ENCODE assay signal across 8 cellular contexts in genomic region chr11:113314065-113314388, GRCh38. TPM values are rescaled to one million over a fixed set of nuclear protein-coding genes. Genes with fewer than 3 reads are reported as not detected.
DNase-seq lines count a peak whose midpoint lies in the region; ATAC-seq, FAIRE-seq and TF ChIP-seq lines count a peak whose summit lies in the region.

No MANE protein-coding gene starts in this region.

- H3K9me1 ChIP-seq in K562 (ENCODE audit: control insufficient read depth, insufficient read depth, low read length) = no peaks in the 10 kb centered on the region

- WGBS in K562 (ENCODE audit: insufficient coverage, low coverage, missing lambda C conversion rate) = 9% methylated on average over 9 of the region's 9 CpGs
- WGBS in transverse colon (ENCODE audit: low coverage in 1 of 2), 2 donors = 6 to 9% methylated on average over 4 to 9 of the region's 9 CpGs

- H3K4me1 Mint-ChIP-seq in activated naive CD4-positive, alpha-beta T cell treated with anti-CD3 and anti-CD28 coated beads for 36 hours (ENCODE audit: low read depth) = peaks cover 23% of the 10 kb centered on the region
- H3K4me1 Mint-ChIP-seq in memory B cell = peaks cover 13% of the 10 kb centered on the region

- TF ChIP-seq EP300 in K562 (IDR thresholded peaks at IDR 0.05; ENCODE audit: low read length) = no peak
- TF ChIP-seq EP300 in transverse colon (IDR thresholded peaks at IDR 0.05; ENCODE audit: low read depth) = no peak

- H3K9me3 ChIP-seq in K562 (replicated peaks; ENCODE audit: control insufficient read depth, insufficient read depth, low read depth, low read length) (no peaks in the 10 kb centered on the region), transverse colon (no peaks in the 10 kb centered on the region)

- H3K4me1 ChIP-seq in K562 (replicated peaks in 1 of 2; ENCODE audit: control insufficient read depth in 2 of 2, insufficient read depth in 2 of 2, low read length in 2 of 2) (peaks cover 5 to 8% of the 10 kb centered on the region in 2 experiments; a peak in 4 of 5 replicates), transverse colon (peaks cover 0 to 16% (median 6%) of the 10 kb centered on the region in 4 donors)

- peaks cover 6% of the 10 kb centered on the region; the same call in 2 of the 3 replicates for H3K79me2 ChIP-seq in K562 (ENCODE audit: control insufficient read depth, insufficient read depth, low read length)

- H3K9me3 Mint-ChIP-seq in activated naive CD4-positive, alpha-beta T cell treated with anti-CD3 and anti-CD28 coated beads for 36 hours = no peaks in the 10 kb centered on the region
- no peaks in the 10 kb centered on the region for H3K9me3 Mint-ChIP-seq in memory B cell

- no peak for TF ChIP-seq POLR2A in K562 (conservative IDR thresholded peaks at IDR 0.05)
- no peak for TF ChIP-seq POLR2A in transverse colon (IDR thresholded peaks at IDR 0.05)

- no peak for TF ChIP-seq RAD21 in K562 (CRISPR knock-in tag; conservative IDR thresholded peaks at IDR 0.05 in 1 of 2, IDR thresholded peaks at IDR 0.05 in 1 of 2)

- peaks cover 24% of the 10 kb centered on the region for H3K36me3 Mint-ChIP-seq in activated naive CD4-positive, alpha-beta T cell treated with anti-CD3 and anti-CD28 coated beads for 36 hours (ENCODE audit: low read depth)
- H3K36me3 Mint-ChIP-seq in memory B cell = peaks cover 17% of the 10 kb centered on the region

- peak overlapping the region; percentile 92 for H2AFZ ChIP-seq in K562 (ENCODE audit: low read depth, low read length)

- no peak for ATAC-seq in K562
- no peak for ATAC-seq in memory B cell (ENCODE audit: low read depth)
- ATAC-seq in GM18498 (IDR thresholded peaks at IDR 0.05; ENCODE audit: unreplicated experiment) = no peak

- in situ Hi-C loops in K562 (cut with MboI) = loop anchor here (25.0 kb wide), 2 partner anchors 223 to 948 kb away; no protein-coding TSS in a partner anchor
- in situ Hi-C loops in transverse colon (cut with MboI; ENCODE audit: low pct_ligation_motif_present in 1 of 4, low pct_unique_long_range_greater_than_20kb in 1 of 4, low sequenced_read_pairs in 3 of 4) = loop anchor here in 3 of 4 donors (5.0 to 25.0 kb wide), 4 partner anchors 218 to 423 kb away; no protein-coding TSS in a partner anchor

- intact Hi-C loops in activated naive CD4-positive, alpha-beta T cell treated with anti-CD3 and anti-CD28 coated beads for 36 hours (cut with micrococcal nuclease) = loop anchor here (1.0 to 10.0 kb wide), 8 partner anchors 273 to 1439 kb away; partner anchors contain the start of genes ALG9, C11orf71, CFAP68 and FDXACB1
- intact Hi-C loops in K562 (cut with micrococcal nuclease) (no loop called here), transverse colon (cut with DNase I; ENCODE audit: low total_unique reads) (no loop called here)

- no peak for FAIRE-seq in K562 (lab: Jason Lieb, UNC)

- H3K9ac ChIP-seq in K562 (ENCODE audit: insufficient read depth in 1 of 2, low read depth in 2 of 2, low read length in 2 of 2) = no peak overlapping the region

- peak overlapping the region; percentile 80 for H3K4me3 Mint-ChIP-seq in activated naive CD4-positive, alpha-beta T cell treated with anti-CD3 and anti-CD28 coated beads for 36 hours
- H3K4me3 Mint-ChIP-seq in memory B cell = peak overlapping the region; percentile 87

- peak overlapping the region; percentile 69 for H3K4me2 ChIP-seq in K562 (ENCODE audit: insufficient read depth, low read length)

- H3K27me3 ChIP-seq in K562 (ENCODE audit: control insufficient read depth in 2 of 2, insufficient read depth in 2 of 2, low read length in 2 of 2) (0 out of 5 replicates have a peak, but pooled peaks cover 0 to under 1% of the 10 kb centered on the region in 2 experiments), transverse colon (no peaks in the 10 kb centered on the region)

- DNase-seq in activated naive CD4-positive, alpha-beta T cell treated with anti-CD3 and anti-CD28 coated beads for 36 hours = no peak
- no peak for DNase-seq in activated naive CD4-positive, alpha-beta T cell (lab: John Stamatoyannopoulos, UW)
- DNase-seq in K562 (ENCODE audit: extremely low read depth in 1 of 4, low spot score in 3 of 4) (no peak), memory B cell (ENCODE audit: low spot score in 2 of 2) (no peak), transverse colon (no peak), NCI-H187 treated with DMSO at 0.1 percent for 48 hours (lab: John Stamatoyannopoulos, UW) (no peak), HK-2 (ENCODE audit: unreplicated experiment) (no peak)

- TSS peak; percentile 65 for BruUV-seq in K562 (replicated peaks; lab: Mats Ljungman, UMichigan)

- H3K27ac Mint-ChIP-seq in activated naive CD4-positive, alpha-beta T cell treated with anti-CD3 and anti-CD28 coated beads for 36 hours = peak overlapping the region; percentile 79
- H3K27ac Mint-ChIP-seq in memory B cell = peak overlapping the region; percentile 96

- H3K4me3 ChIP-seq in K562 (peak overlapping the region; percentile 83; the same call in 1 of the 2 replicates), transverse colon (peak overlapping the region in 3 of 4 donors; percentile 69 to 82 (median 70))

- TF ChIP-seq CTCF in K562 (IDR thresholded peaks at IDR 0.05 in 2 of 3, conservative IDR thresholded peaks at IDR 0.05 in 1 of 3; ENCODE audit: insufficient read depth in 2 of 3, low read depth in 1 of 3, low read length in 3 of 3) (no peak), transverse colon (IDR thresholded peaks at IDR 0.05) (no peak)

- POLR2A ChIA-PET in K562 (lab: Yijun Ruan, JAX) = interaction anchor here (0.6 to 1.3 kb wide), 3 partner anchors 9 to 43 kb away, joined by 3 to 4 read pairs (median 3); no protein-coding TSS in a partner anchor

- no peaks in the 10 kb centered on the region for H3K27me3 Mint-ChIP-seq in activated naive CD4-positive, alpha-beta T cell treated with anti-CD3 and anti-CD28 coated beads for 36 hours (ENCODE audit: low read depth)
- no peaks in the 10 kb centered on the region for H3K27me3 Mint-ChIP-seq in memory B cell

- CTCF ChIA-PET in activated naive CD4-positive, alpha-beta T cell treated with anti-CD3 and anti-CD28 coated beads for 36 hours (lab: Charles Lee) = interaction anchor here (0.8 to 2.5 kb wide), 3 partner anchors 19 to 482 kb away, joined by 3 to 10 read pairs (median 3); no protein-coding TSS in a partner anchor
- CTCF ChIA-PET in K562 (lab: Yijun Ruan, JAX; ENCODE audit: low intra/inter-chr PET ratio) = no interaction called here

- H4K20me1 ChIP-seq in K562 (replicated peaks; ENCODE audit: control insufficient read depth, insufficient read depth, low read length) = no peaks in the 10 kb centered on the region

- H3K36me3 ChIP-seq in K562 (ENCODE audit: control insufficient read depth, insufficient read depth, low read length) = no peaks in the 10 kb centered on the region
- peaks cover 0 to 4% (median 0%) of the 10 kb centered on the region in 4 donors for H3K36me3 ChIP-seq in transverse colon

- no peak overlapping the region for H3K27ac ChIP-seq in K562 (ENCODE audit: extremely low read depth, low read depth, low read length)
- peak overlapping the region; percentile 86 to 94 (median 92) for H3K27ac ChIP-seq in transverse colon

RNA-seq across cellular contexts. Expression of gene TTC12, which starts 0.4 kb away (rescaled TPM):
- total RNA-seq in activated naive CD4-positive, alpha-beta T cell treated with anti-CD3 and anti-CD28 coated beads for 36 hours = 1 to 10 TPM; 4.1 to 7.4 TPM
- total RNA-seq in K562 (2011; cell fraction: chromatin; rRNA removed; ENCODE audit: low replicate concordance) = 28.3 and 44.1 TPM in 2 replicates
- total RNA-seq in K562 (2011; cell fraction: nucleolus; rRNA removed) = 12.5 and 15.3 TPM in 2 replicates
- total RNA-seq in K562 (2011; cell fraction: nucleoplasm; rRNA removed) = 13.1 and 21.4 TPM in 2 replicates
- 10.0 and 18.9 TPM in 2 replicates for total RNA-seq in K562 (2014; rRNA removed)
- total RNA-seq in K562 (2014; rRNA removed; fragmentation: Illumina TruSeq; extraction: Trizol) = 15.1 and 15.3 TPM in 2 replicates
- total RNA-seq in K562 (2015; rRNA removed; fragmentation: Illumina TruSeq; extraction: Trizol) = 16.0 and 18.9 TPM in 2 replicates
- total RNA-seq in K562 (2021) = 8.4 and 8.5 TPM in 2 replicates
- polyA plus RNA-seq in K562 (2011; rRNA removed) = 10.2 and 13.4 TPM in 2 replicates
- polyA plus RNA-seq in K562 (2011; cell fraction: cytosol; rRNA removed) = 4.3 and 4.8 TPM in 2 replicates
- polyA plus RNA-seq in K562 (2011; cell fraction: nucleus; rRNA removed) = 37.7 and 40.7 TPM in 2 replicates
- 7.1 and 9.9 TPM in 2 replicates for polyA plus RNA-seq in K562 (2012)
- polyA plus RNA-seq in K562 (2014; fragmentation: Illumina TruSeq; extraction: Trizol) = 12.1 and 14.0 TPM in 2 replicates
- 1 to 10 TPM; 5.1 to 9.1 TPM for polyA plus RNA-seq in K562 (2014; fragmentation: Nextera tagmentation; extraction: Ambion mirVana)
- 9.4 and 19.9 TPM in 2 replicates for polyA plus RNA-seq in K562 (2014; rRNA removed)
- polyA minus RNA-seq in K562 (2011; rRNA and poly(A)+ RNA removed) = 13.0 and 20.5 TPM in 2 replicates
- 2.5 and 7.3 TPM in 2 replicates for polyA minus RNA-seq in K562 (2011; cell fraction: cytosol; rRNA and poly(A)+ RNA removed)
- 26.5 and 41.2 TPM in 2 replicates for polyA minus RNA-seq in K562 (2011; cell fraction: nucleus; rRNA and poly(A)+ RNA removed)
- total RNA-seq in transverse colon = 10 to 100 TPM; 10.3 to 24.1 (median 16.0) TPM
